In genomic region chr10:132306341-132306685, GRCh38 we compare ENCODE assay signal across 11 cellular contexts. TPM values are rescaled to one million over a fixed set of nuclear protein-coding genes. Genes with fewer than 3 reads are reported as not detected.
DNase-seq lines count a peak whose midpoint lies in the region; ATAC-seq and TF ChIP-seq lines count a peak whose summit lies in the region.
"Had no signal": no experiment of that assay in that cellular context is flagged by ENCODE, and none has a peak within 500 bp of the region (broad histone marks: within the 10 kb centered on the region; RNA-seq: fewer than 3 reads in every experiment).

No MANE protein-coding gene starts in this region.

- H3K4me3 Mint-ChIP-seq in chondrocyte (ENCODE audit: unreplicated experiment) (peak overlapping the region; percentile 7), neural progenitor cell (peak overlapping the region; percentile 91)

- H3F3A ChIP-seq in neural progenitor cell (ENCODE audit: low read depth): no peaks in the 10 kb centered on the region

- peaks cover 12% of the 10 kb centered on the region for H4K20me1 ChIP-seq in neural progenitor cell (ENCODE audit: low read depth)

- no peak overlapping the region for H3K27ac Mint-ChIP-seq in chondrocyte (ENCODE audit: unreplicated experiment)
- no peak overlapping the region for H3K27ac Mint-ChIP-seq in neural progenitor cell

- H3K9ac ChIP-seq in neural progenitor cell: no peak overlapping the region

- peak overlapping the region; percentile 94 for H3K4me2 ChIP-seq in neural progenitor cell

- no peak for ATAC-seq in HG03432 (IDR thresholded peaks at IDR 0.05; ENCODE audit: unreplicated experiment)
- ATAC-seq: gastroesophageal sphincter had no signal

- no peaks in the 10 kb centered on the region for H3K9me3 ChIP-seq in neural progenitor cell (ENCODE audit: low read depth)
- H3K9me3 ChIP-seq: gastroesophageal sphincter had no signal

- no peak overlapping the region for H3K27ac ChIP-seq in neural progenitor cell
- H3K27ac ChIP-seq: 22Rv1 had no signal

- DNase-seq in NCI-H1417 (lab: John Stamatoyannopoulos, UW) (peak in 2 of 3 experiments; percentile 31 to 55), NCI-H1417 treated with DMSO at 0.1 percent for 48 hours (lab: John Stamatoyannopoulos, UW) (no peak), HFF-Myc (ENCODE audit: extremely low read depth, low read depth) (no peak), chondrocyte (ENCODE audit: low spot score) (peak; percentile 74), neural progenitor cell (ENCODE audit: low spot score) (no peak), NCI-H226 (no peak), AG08395 (ENCODE audit: low spot score) (no peak)
- DNase-seq: DMS 273 treated with DMSO at 0.1 percent for 48 hours had no signal

- H3K36me3 Mint-ChIP-seq in chondrocyte (ENCODE audit: low read depth): peaks cover 2% of the 10 kb centered on the region
- peaks cover 4% of the 10 kb centered on the region for H3K36me3 Mint-ChIP-seq in neural progenitor cell

- H3K27me3 Mint-ChIP-seq in chondrocyte (ENCODE audit: low read depth) (no peaks in the 10 kb centered on the region), neural progenitor cell (ENCODE audit: insufficient read depth, low read depth) (peaks cover 24% of the 10 kb centered on the region)

- no peak for TF ChIP-seq CTCF in HFF-Myc (IDR thresholded peaks at IDR 0.05; ENCODE audit: low read depth, low read length, missing control alignments)
- no peak for TF ChIP-seq CTCF in chondrocyte (IDR thresholded peaks at IDR 0.05)
- no peak for TF ChIP-seq CTCF in neural progenitor cell (IDR thresholded peaks at IDR 0.05)

- H3K4me1 Mint-ChIP-seq in chondrocyte (ENCODE audit: low read depth) (peaks cover 7% of the 10 kb centered on the region), neural progenitor cell (peaks cover 25% of the 10 kb centered on the region)

- H3K4me3 ChIP-seq in HFF-Myc (replicated peaks; ENCODE audit: low read depth, low read length) (peak overlapping the region; percentile 54), neural progenitor cell (peak overlapping the region; percentile 75)

- H3K9me3 Mint-ChIP-seq in chondrocyte (ENCODE audit: low read depth) (no peaks in the 10 kb centered on the region), neural progenitor cell (peaks cover 10% of the 10 kb centered on the region)

- H2AFZ ChIP-seq in neural progenitor cell (replicated peaks): no peak overlapping the region

- no peaks in the 10 kb centered on the region for H3K36me3 ChIP-seq in neural progenitor cell
- H3K36me3 ChIP-seq: gastroesophageal sphincter had no signal

- no peaks in the 10 kb centered on the region for H3K79me2 ChIP-seq in neural progenitor cell (ENCODE audit: low read depth)

- peaks cover 75% of the 10 kb centered on the region for H3K27me3 ChIP-seq in neural progenitor cell
- H3K27me3 ChIP-seq: gastroesophageal sphincter had no signal

- H3K4me1 ChIP-seq in neural progenitor cell: peaks cover 13% of the 10 kb centered on the region

RNA-seq across cellular contexts. Expression of gene STK32C, which starts 1.4 kb away (rescaled TPM):
- 15.8 to 17.9 TPM (median 17.2 TPM) in 3 replicates for total RNA-seq in chondrocyte
- 2.5 and 13.5 TPM in 2 replicates for total RNA-seq in neural progenitor cell (ENCODE audit: low replicate concordance)

RNA-seq across cellular contexts. Expression of gene LRRC27, which starts 25.7 kb away (rescaled TPM):
- 10.2 to 14.4 TPM (median 13.2 TPM) in 3 replicates for total RNA-seq in chondrocyte
- 8.0 and 16.9 TPM in 2 replicates for total RNA-seq in neural progenitor cell (ENCODE audit: low replicate concordance)

Comparison
In these comparisons a context has a peak if more than half of its experiments do, and no peak if none do; other contexts are left out.
1. DNase-seq: peak in NCI-H1417 (2 of 3) and chondrocyte (single experiment); none in NCI-H1417 treated with DMSO at 0.1 percent for 48 hours (single experiment), HFF-Myc (single experiment), neural progenitor cell (single experiment), NCI-H226 (single experiment) and AG08395 (single experiment).